27 cellular contexts compared by ENCODE assay signal in the genomic region with DNA sequence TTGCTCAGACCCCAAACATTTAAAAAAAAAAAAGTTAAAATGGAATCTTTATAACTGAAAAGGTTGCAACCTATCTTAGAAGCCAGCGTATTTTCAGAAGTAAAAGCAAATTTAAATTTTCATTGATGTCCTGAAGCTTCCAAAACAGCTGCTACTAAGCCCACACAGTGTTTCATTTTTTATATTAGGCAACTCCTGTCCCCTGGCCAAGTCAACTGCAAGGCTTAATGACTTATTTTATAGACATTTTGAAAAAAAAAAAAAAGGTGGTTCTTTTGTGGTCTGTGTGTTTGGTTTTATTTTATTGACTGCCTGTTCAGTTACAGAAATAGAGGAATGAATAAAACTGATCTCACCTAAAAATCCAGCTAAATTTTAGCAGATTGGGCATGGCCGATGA. TPM values are rescaled to one million over a fixed set of nuclear protein-coding genes. Genes with fewer than 3 reads are reported as not detected.
"Had no signal": no experiment of that assay in that cellular context is flagged by ENCODE, and none has a peak within 500 bp of the region (broad histone marks: within the 10 kb centered on the region; RNA-seq: fewer than 3 reads in every experiment).

No MANE protein-coding gene starts in this region.

- H3K4me3 Mint-ChIP-seq: activated CD4-positive, alpha-beta memory T cell treated with anti-CD3 and anti-CD28 coated beads, Interleukin-2, amount 10 ng/mL, durations not matched to agents 7 days and 5 days; activated CD4-positive, alpha-beta T cell treated with anti-CD3 and anti-CD28 coated beads for 36 hours; activated naive CD4-positive, alpha-beta T cell treated with anti-CD3 and anti-CD28 coated beads for 36 hours; activated naive CD8-positive, alpha-beta T cell; activated T-helper 17 cell treated with anti-CD3 and anti-CD28 coated beads, Interleukin-2, amount 50 U/mL, for 72 hours; brain; central memory CD8-positive, alpha-beta T cell; T-helper 17 cell had no signal

- H3K27ac ChIP-seq: WERI-Rb-1 had no signal

- ATAC-seq: activated CD4-positive, alpha-beta T cell treated with anti-CD3 and anti-CD28 coated beads for 36 hours; activated T-helper 17 cell treated with anti-CD3 and anti-CD28 coated beads, Interleukin-2, amount 50 U/mL, for 72 hours; K562; PC-3; T-helper 17 cell had no signal

- H3K9me3 Mint-ChIP-seq: activated CD4-positive, alpha-beta memory T cell treated with anti-CD3 and anti-CD28 coated beads, Interleukin-2, amount 10 ng/mL, durations not matched to agents 7 days and 5 days; activated naive CD4-positive, alpha-beta T cell treated with anti-CD3 and anti-CD28 coated beads for 36 hours; activated T-helper 17 cell treated with anti-CD3 and anti-CD28 coated beads, Interleukin-2, amount 50 U/mL, for 72 hours; central memory CD8-positive, alpha-beta T cell had no signal

- H3K27ac Mint-ChIP-seq: activated CD4-positive, alpha-beta memory T cell treated with anti-CD3 and anti-CD28 coated beads, Interleukin-2, amount 10 ng/mL, durations not matched to agents 7 days and 5 days; activated CD4-positive, alpha-beta T cell treated with anti-CD3 and anti-CD28 coated beads for 36 hours; activated naive CD4-positive, alpha-beta T cell treated with anti-CD3 and anti-CD28 coated beads for 36 hours; activated naive CD8-positive, alpha-beta T cell; activated T-helper 17 cell treated with anti-CD3 and anti-CD28 coated beads, Interleukin-2, amount 50 U/mL, for 72 hours; T-helper 17 cell had no signal

- DNase-seq: activated CD4-positive, alpha-beta memory T cell treated with anti-CD3 and anti-CD28 coated beads, Interleukin-2, amount 10 ng/mL, durations not matched to agents 7 days and 5 days; activated CD4-positive, alpha-beta T cell treated with anti-CD3 and anti-CD28 coated beads for 36 hours; activated CD4-positive, alpha-beta T cell treated with anti-CD3 and anti-CD28 coated beads, Interleukin-2, amount 50 U/mL, for 1 hour; activated gamma-delta T cell; activated naive CD4-positive, alpha-beta T cell treated with anti-CD3 and anti-CD28 coated beads for 36 hours; activated T-cell treated with anti-CD3 and anti-CD28 coated beads for 4 hours; activated T-cell treated with anti-CD3 and anti-CD28 coated beads, Interleukin-2, amount 50 U/mL, for 48 hours; amygdala; Karpas-422; NCI-H1105 treated with DMSO at 0.1 percent for 48 hours; NCI-H1436 treated with DMSO at 0.1 percent for 48 hours; NCI-H187; NCI-H2081; NCI-H510A treated with DMSO at 0.1 percent for 48 hours; NCI-H69; NK-92 treated with Interleukin-12 subunit alpha and Interleukin-12 subunit beta, amount 100 ng/mL, for 24 hours; PC-3; SHP77; T-helper 17 cell; T1000; WERI-Rb-1 had no signal

- H3K36me3 Mint-ChIP-seq: activated naive CD8-positive, alpha-beta T cell; brain had no signal

- H3K36me3 ChIP-seq: WERI-Rb-1 had no signal

- H3K4me3 ChIP-seq: K562 had no signal

- H3K4me1 Mint-ChIP-seq: activated CD4-positive, alpha-beta memory T cell treated with anti-CD3 and anti-CD28 coated beads, Interleukin-2, amount 10 ng/mL, durations not matched to agents 7 days and 5 days; activated CD4-positive, alpha-beta T cell treated with anti-CD3 and anti-CD28 coated beads for 36 hours; activated T-helper 17 cell treated with anti-CD3 and anti-CD28 coated beads, Interleukin-2, amount 50 U/mL, for 72 hours; brain; central memory CD8-positive, alpha-beta T cell had no signal

RNA-seq across cellular contexts. Expression of a gene that starts 13.0 kb away (rescaled TPM):
- total RNA-seq: activated CD4-positive, alpha-beta memory T cell treated with anti-CD3 and anti-CD28 coated beads, Interleukin-2, amount 10 ng/mL, durations not matched to agents 7 days and 5 days; activated naive CD4-positive, alpha-beta T cell treated with anti-CD3 and anti-CD28 coated beads for 36 hours; activated T-helper 17 cell treated with anti-CD3 and anti-CD28 coated beads, Interleukin-2, amount 50 U/mL, for 72 hours; astrocyte; K562; PC-3; T-helper 17 cell had no signal
